8 cellular contexts compared by ENCODE assay signal in the genomic region with DNA sequence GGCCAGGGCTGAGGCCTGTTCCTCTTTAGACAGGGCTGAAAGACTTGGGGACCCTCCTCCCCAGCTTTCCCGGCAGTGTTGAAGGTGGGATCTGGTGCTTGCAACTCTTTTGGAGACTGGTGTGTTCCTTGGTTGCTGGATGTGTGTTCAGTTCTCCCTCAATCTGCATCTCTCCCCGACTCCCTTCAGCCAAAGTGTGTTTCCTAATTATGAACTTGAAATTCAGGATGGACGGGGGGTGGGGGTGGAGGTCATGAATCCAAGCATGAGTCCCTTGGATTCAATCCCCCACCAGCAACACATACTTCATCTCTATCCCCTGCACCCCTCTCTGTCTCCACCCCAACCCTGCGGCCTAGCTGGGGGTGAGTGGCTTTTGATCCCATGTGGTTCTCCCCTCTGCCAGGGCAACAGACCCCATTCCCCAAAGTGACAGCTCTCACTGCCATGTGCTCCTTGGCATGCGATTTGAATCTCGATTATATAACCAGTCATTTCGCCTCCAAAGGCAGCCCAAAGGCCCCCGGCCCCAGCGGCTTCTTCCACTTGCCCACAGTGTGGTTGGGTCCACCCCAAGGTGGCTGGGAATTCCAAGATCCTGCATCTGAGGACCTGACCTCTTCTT. TPM values are rescaled to one million over a fixed set of nuclear protein-coding genes. Genes with fewer than 3 reads are reported as not detected.
DNase-seq lines count a peak whose midpoint lies in the region; ATAC-seq, FAIRE-seq and TF ChIP-seq lines count a peak whose summit lies in the region.
"Had no signal": no experiment of that assay in that cellular context is flagged by ENCODE, and none has a peak within 500 bp of the region (broad histone marks: within the 10 kb centered on the region; RNA-seq: fewer than 3 reads in every experiment).

No MANE protein-coding gene starts in this region.

- WGBS in adrenal gland, 4 donors = 36 to 45% (median 41%) methylated on average over 9 of the region's 9 CpGs
- 56 to 75% (median 71%) methylated on average over 6 to 9 of the region's 9 CpGs for WGBS in stomach, 5 donors

- H3K9me3 ChIP-seq in adrenal gland (replicated peaks in 1 of 3) = no peaks in the 10 kb centered on the region
- H3K9me3 ChIP-seq in keratinocyte (ENCODE audit: control insufficient read depth, low read depth, low read length) = no peaks in the 10 kb centered on the region
- H3K9me3 ChIP-seq in stomach = no peaks in the 10 kb centered on the region

- H3K79me2 ChIP-seq in keratinocyte (ENCODE audit: control insufficient read depth, insufficient read depth, low read length) = no peaks in the 10 kb centered on the region

- H3K4me2 ChIP-seq in keratinocyte (ENCODE audit: control insufficient read depth, extremely low read depth, insufficient read depth, low read depth, low read length) = peak overlapping the region; percentile 75

- H4K20me1 ChIP-seq in keratinocyte (ENCODE audit: control insufficient read depth, extremely low read depth, insufficient read depth, low read length) = no peaks in the 10 kb centered on the region

- peak overlapping the region; percentile 74 to 95 (median 91) for H3K27ac ChIP-seq in adrenal gland
- no peak overlapping the region for H3K27ac ChIP-seq in keratinocyte (ENCODE audit: control insufficient read depth, insufficient read depth, low read length)
- H3K27ac ChIP-seq in stomach = peak overlapping the region; percentile 74 to 94 (median 88)

- peak overlapping the region; percentile 60 for H3K9ac ChIP-seq in keratinocyte (ENCODE audit: control insufficient read depth, extremely low read depth, insufficient read depth, low read length)

- DNase-seq in Jurkat, Clone E6-1 (ENCODE audit: low read depth, low spot score) = no peak
- DNase-seq in adrenal gland (peak in 1 of 7 donors; percentile 29), keratinocyte (ENCODE audit: low read depth, low spot score) (no peak), stomach (no peak), DMS 273 (lab: John Stamatoyannopoulos, UW; ENCODE audit: unreplicated experiment) (no peak), ACHN (no peak)
- DNase-seq: activated CD8-positive, alpha-beta memory T cell treated with anti-CD3 and anti-CD28 coated beads, Interleukin-2, amount 10 ng/mL, durations not matched to agents 7 days and 5 days had no signal

- no peak for FAIRE-seq in keratinocyte (lab: Jason Lieb, UNC)

- no peak overlapping the region for H2AFZ ChIP-seq in keratinocyte (ENCODE audit: control insufficient read depth, low read length)

- H3K4me3 ChIP-seq in Jurkat, Clone E6-1 (ENCODE audit: low read length) = peak overlapping the region; percentile 72
- H3K4me3 ChIP-seq in adrenal gland (peak overlapping the region in 3 of 4 donors; percentile 80 to 92 (median 91)), keratinocyte (ENCODE audit: control insufficient read depth in 2 of 3, extremely low read depth in 1 of 3, insufficient read depth in 2 of 3, low read depth in 1 of 3, low read length in 3 of 3) (peak overlapping the region in 2 of 3 experiments; percentile 72 to 78), stomach (peak overlapping the region; percentile 77 to 94 (median 86))

- TF ChIP-seq CTCF in adrenal gland (IDR thresholded peaks at IDR 0.05) (no peak), keratinocyte (optimal IDR thresholded peaks at IDR 0.05 in 1 of 3, IDR thresholded peaks at IDR 0.05 in 1 of 3, conservative IDR thresholded peaks at IDR 0.05 in 1 of 3; ENCODE audit: extremely low read depth in 1 of 3, insufficient read depth in 2 of 3, low read length in 3 of 3) (no peak), stomach (IDR thresholded peaks at IDR 0.05) (no peak)

- in situ Hi-C loops in ACHN (cut with HindIII; ENCODE audit: low pct_ligation_motif_present, low pct_unique_long_range_greater_than_20kb, low sequenced_read_pairs) = no loop called here

- TF ChIP-seq EP300 in stomach (IDR thresholded peaks at IDR 0.05) = no peak

- H3K9me1 ChIP-seq in keratinocyte (ENCODE audit: control insufficient read depth, extremely low read depth, insufficient read depth, low read length) = no peaks in the 10 kb centered on the region

- no peaks in the 10 kb centered on the region for H3K27me3 ChIP-seq in adrenal gland
- no peaks in the 10 kb centered on the region for H3K27me3 ChIP-seq in keratinocyte (ENCODE audit: control insufficient read depth, extremely low read depth, insufficient read depth, low read length)
- no peaks in the 10 kb centered on the region for H3K27me3 ChIP-seq in stomach

- ATAC-seq in GM21447 (IDR thresholded peaks at IDR 0.05; ENCODE audit: unreplicated experiment) = no peak
- ATAC-seq: activated CD8-positive, alpha-beta memory T cell treated with anti-CD3 and anti-CD28 coated beads, Interleukin-2, amount 10 ng/mL, durations not matched to agents 7 days and 5 days had no signal

- TF ChIP-seq POLR2A in adrenal gland (IDR thresholded peaks at IDR 0.05) (no peak), stomach (IDR thresholded peaks at IDR 0.05) (no peak)

- H3K4me1 ChIP-seq in adrenal gland (replicated peaks in 1 of 2) (peaks cover 32 to 64% of the 10 kb centered on the region in 2 donors), keratinocyte (ENCODE audit: control insufficient read depth, extremely low read depth, insufficient read depth, low read length) (peaks cover 5% of the 10 kb centered on the region), stomach (peaks cover 18 to 62% (median 37%) of the 10 kb centered on the region in 4 donors)

- dilution Hi-C loops in keratinocyte (cut with MboI; ENCODE audit: extremely low pct_ligation_motif_present, low sequenced_read_pairs) = no loop called here

- intact Hi-C loops in adrenal gland (cut with DNase I) (loop anchor here (10.0 kb wide), 2 partner anchors 55 to 155 kb away; no protein-coding TSS in a partner anchor), stomach (cut with DNase I; ENCODE audit: low total_unique reads) (loop anchor here (10.0 kb wide), 1 partner anchor 45 kb away; no protein-coding TSS in a partner anchor)

- no peaks in the 10 kb centered on the region for H3K36me3 ChIP-seq in adrenal gland (replicated peaks in 1 of 2)
- H3K36me3 ChIP-seq in keratinocyte (ENCODE audit: control insufficient read depth in 2 of 2, extremely low read depth in 1 of 2, insufficient read depth in 2 of 2, low read length in 2 of 2) = no peaks in the 10 kb centered on the region
- H3K36me3 ChIP-seq in stomach = no peaks in the 10 kb centered on the region

RNA-seq across cellular contexts. Expression of gene ARHGAP23, which starts 1.3 kb away (rescaled TPM):
- polyA plus RNA-seq in Jurkat, Clone E6-1 (2012; ENCODE audit: insufficient read depth, insufficient read length) = 4.6 TPM
- 10 to 100 TPM; 16.4 to 71.9 (median 29.3) TPM for total RNA-seq in adrenal gland
- polyA plus RNA-seq in adrenal gland = 10 to 100 TPM; 15.8 to 26.9 (median 17.8) TPM
- 6.0 to 12.3 TPM (median 6.1 TPM) in 3 replicates for polyA plus RNA-seq in keratinocyte
- 17.8 TPM for polyA plus RNA-seq in keratinocyte (2011; ENCODE audit: low read depth)
- polyA plus RNA-seq in keratinocyte (2011; cell fraction: cytosol; rRNA removed) = 7.3 and 7.9 TPM in 2 replicates
- polyA plus RNA-seq in keratinocyte (2011; cell fraction: nucleus; rRNA removed) = 17.2 and 23.8 TPM in 2 replicates
- 17.6 and 27.2 TPM in 2 replicates for polyA plus RNA-seq in keratinocyte (2012; ENCODE audit: low replicate concordance)
- 7.6 to 69.9 TPM (median 16.7 TPM) in 3 replicates for polyA minus RNA-seq in keratinocyte
- polyA minus RNA-seq in keratinocyte (2011; cell fraction: cytosol; rRNA and poly(A)+ RNA removed) = 10.2 TPM
- 22.2 and 22.7 TPM in 2 replicates for polyA minus RNA-seq in keratinocyte (2011; cell fraction: nucleus; rRNA and poly(A)+ RNA removed)
- 10 to 100 TPM; 23.9 to 55.5 (median 30.1) TPM for total RNA-seq in stomach
- polyA plus RNA-seq in stomach = 10 to 100 TPM in 1 of 3 donors, 1 to 10 TPM in 2; 4.0 to 18.8 (median 6.6) TPM
